ENCODE assay signal across 11 cellular contexts in genomic region chr3:105598047-105598796, GRCh38.
DNase-seq lines count a peak whose midpoint lies in the region; ATAC-seq, FAIRE-seq and TF ChIP-seq lines count a peak whose summit lies in the region.
"Had no signal": no experiment of that assay in that cellular context is flagged by ENCODE, and none has a peak within 500 bp of the region (broad histone marks: within the 10 kb centered on the region; RNA-seq: fewer than 3 reads in every experiment).

No MANE protein-coding gene starts in this region.

- peak; percentile 65 for DNase-seq in GM04503 (ENCODE audit: low read depth)
- peak; percentile 13 for DNase-seq in OCI-M1 (lab: John Stamatoyannopoulos, UW)
- DNase-seq in endothelial cell of umbilical vein (ENCODE audit: low read depth, low spot score) = peak; percentile 8
- no peak for DNase-seq in osteocyte (ENCODE audit: extremely low spot score, unreplicated experiment)
- DNase-seq in WERI-Rb-1 = no peak
- no peak for DNase-seq in NCI-H69 (lab: John Stamatoyannopoulos, UW)
- DNase-seq in upper lobe of right lung = no peak
- no peak for DNase-seq in OCI-M2 (lab: John Stamatoyannopoulos, UW; ENCODE audit: unreplicated experiment)
- DNase-seq: activated naive CD4-positive, alpha-beta T cell treated with Interleukin-2 at 50 U/mL for 16 hours; left lung; NCI-H187 had no signal

- H3K4me1 ChIP-seq in endothelial cell of umbilical vein (ENCODE audit: control insufficient read depth, extremely low read depth, insufficient read depth, low read length) (peaks cover 7% of the 10 kb centered on the region), upper lobe of right lung (no peaks in the 10 kb centered on the region)
- H3K4me1 ChIP-seq: left lung had no signal

- CTCF ChIA-PET in endothelial cell of umbilical vein (lab: Charles Lee) = interaction anchor here (0.9 to 1.1 kb wide), 3 partner anchors 16 to 1012 kb away, joined by 3 read pairs; no protein-coding TSS in a partner anchor

- no peak for TF ChIP-seq POLR2A in endothelial cell of umbilical vein (IDR thresholded peaks at IDR 0.05; ENCODE audit: low read depth, low read length)

- H3K27ac ChIP-seq in endothelial cell of umbilical vein (ENCODE audit: insufficient read depth, low read depth, low read length) (no peak overlapping the region), WERI-Rb-1 (no peak overlapping the region), upper lobe of right lung (no peak overlapping the region)
- H3K27ac ChIP-seq: left lung had no signal

- dilution Hi-C loops in endothelial cell of umbilical vein (cut with MboI; ENCODE audit: extremely low pct_ligation_motif_present, low sequenced_read_pairs) = no loop called here

- no peaks in the 10 kb centered on the region for H3K27me3 Mint-ChIP-seq in osteocyte (ENCODE audit: unreplicated experiment)

- no peaks in the 10 kb centered on the region for H3K79me2 ChIP-seq in endothelial cell of umbilical vein (ENCODE audit: control insufficient read depth, insufficient read depth, low read length)

- no peak for ATAC-seq in upper lobe of right lung
- ATAC-seq: left lung had no signal

- peaks cover 26% of the 10 kb centered on the region for H3K4me1 Mint-ChIP-seq in osteocyte (ENCODE audit: unreplicated experiment)

- peaks cover 4% of the 10 kb centered on the region for H3K9me3 Mint-ChIP-seq in osteocyte (ENCODE audit: unreplicated experiment)

- H3K4me3 Mint-ChIP-seq in osteocyte (ENCODE audit: unreplicated experiment) = no peak overlapping the region

- FAIRE-seq in endothelial cell of umbilical vein (lab: Jason Lieb, UNC) = peak; percentile 47

- no peak overlapping the region for H2AFZ ChIP-seq in endothelial cell of umbilical vein (ENCODE audit: low read depth, low read length)

- no TSS peak for BruUV-seq in endothelial cell of umbilical vein (replicated peaks; lab: Mats Ljungman, UMichigan)

- H3K9me3 ChIP-seq in endothelial cell of umbilical vein (replicated peaks; ENCODE audit: control insufficient read depth, insufficient read depth, low read length) (no peaks in the 10 kb centered on the region), WERI-Rb-1 (ENCODE audit: severe bottlenecking) (no peaks in the 10 kb centered on the region), upper lobe of right lung (no peaks in the 10 kb centered on the region)
- H3K9me3 ChIP-seq: left lung had no signal

- peak overlapping the region; percentile 16 for H3K27ac Mint-ChIP-seq in osteocyte (ENCODE audit: unreplicated experiment)

- H4K20me1 ChIP-seq in endothelial cell of umbilical vein (replicated peaks; ENCODE audit: control insufficient read depth, extremely low read depth, insufficient read depth, low read length) = no peaks in the 10 kb centered on the region

- TF ChIP-seq CTCF in endothelial cell of umbilical vein (IDR thresholded peaks at IDR 0.05; ENCODE audit: extremely low read depth in 1 of 2, insufficient read depth in 1 of 2, low read depth in 1 of 2, low read length in 2 of 2) = no peak
- no peak for TF ChIP-seq CTCF in osteocyte (IDR thresholded peaks at IDR 0.05)
- TF ChIP-seq CTCF in WERI-Rb-1 (IDR thresholded peaks at IDR 0.05; ENCODE audit: low read depth, low read length) = no peak
- no peak for TF ChIP-seq CTCF in upper lobe of right lung (IDR thresholded peaks at IDR 0.05)

- intact Hi-C loops in endothelial cell of umbilical vein (cut with micrococcal nuclease) (no loop called here), upper lobe of right lung (cut with DNase I) (no loop called here)

- H3K27me3 ChIP-seq in endothelial cell of umbilical vein (ENCODE audit: control insufficient read depth in 2 of 2, insufficient read depth in 2 of 2, low read length in 2 of 2) (no peaks in the 10 kb centered on the region), WERI-Rb-1 (ENCODE audit: insufficient read depth, low read depth, severe bottlenecking) (no peaks in the 10 kb centered on the region), upper lobe of right lung (no peaks in the 10 kb centered on the region)
- H3K27me3 ChIP-seq: left lung had no signal

- no peak overlapping the region for H3K4me2 ChIP-seq in endothelial cell of umbilical vein (ENCODE audit: insufficient read depth, low read length)

- H3K36me3 Mint-ChIP-seq in osteocyte (ENCODE audit: unreplicated experiment) = no peaks in the 10 kb centered on the region

- H3K4me3 ChIP-seq in endothelial cell of umbilical vein (replicated peaks in 1 of 3; ENCODE audit: insufficient read depth in 1 of 3, low read depth in 1 of 3, low read length in 3 of 3) (no peak overlapping the region), WERI-Rb-1 (ENCODE audit: low read depth, low read length) (no peak overlapping the region), upper lobe of right lung (no peak overlapping the region)
- H3K4me3 ChIP-seq: left lung had no signal

- H3K9ac ChIP-seq in endothelial cell of umbilical vein (replicated peaks; ENCODE audit: extremely low read depth, insufficient read depth, low read length) = no peak overlapping the region

- no peaks in the 10 kb centered on the region for H3K36me3 ChIP-seq in endothelial cell of umbilical vein (ENCODE audit: control insufficient read depth in 2 of 2, extremely low read depth in 1 of 2, insufficient read depth in 2 of 2, low read length in 2 of 2)
- no peaks in the 10 kb centered on the region for H3K36me3 ChIP-seq in WERI-Rb-1
- H3K36me3 ChIP-seq in upper lobe of right lung = no peaks in the 10 kb centered on the region
- H3K36me3 ChIP-seq: left lung had no signal

- POLR2A ChIA-PET in endothelial cell of umbilical vein (lab: Charles Lee) = no interaction called here

- H3K9me1 ChIP-seq in endothelial cell of umbilical vein (replicated peaks; ENCODE audit: control insufficient read depth, extremely low read depth, insufficient read depth, low read length) = no peaks in the 10 kb centered on the region

TF ChIP-seq in endothelial cell of umbilical vein, 7 proteins besides CTCF, POLR2A, EP300 and RAD21:
- TF ChIP-seq MAX (IDR thresholded peaks at IDR 0.05; ENCODE audit: insufficient read depth, insufficient read length) = no peak
- no peak for TF ChIP-seq FOS (IDR thresholded peaks at IDR 0.05; ENCODE audit: borderline replicate concordance, insufficient read depth, low read length)
- TF ChIP-seq GATA2 (IDR thresholded peaks at IDR 0.05; ENCODE audit: insufficient read depth, insufficient read length, low read depth, low read length) = peak; percentile 33
- no peak for TF ChIP-seq MYC (IDR thresholded peaks at IDR 0.05; ENCODE audit: low read depth, low read length)
- no peak for TF ChIP-seq POLR2AphosphoS5 (IDR thresholded peaks at IDR 0.05; ENCODE audit: insufficient read depth, low read depth, low read length)
- TF ChIP-seq JUN (IDR thresholded peaks at IDR 0.05; ENCODE audit: borderline replicate concordance, insufficient read depth, insufficient read length, low read depth) = peak; percentile 36
- TF ChIP-seq EZH2 (IDR thresholded peaks at IDR 0.05; ENCODE audit: borderline replicate concordance, low read depth, low read length, severe bottlenecking) = no peak

Comparison
In these comparisons a context has a peak if more than half of its experiments do, and no peak if none do; other contexts are left out.
1. DNase-seq: peak in GM04503 (single experiment), OCI-M1 (single experiment) and endothelial cell of umbilical vein (single experiment); none in osteocyte (single experiment), WERI-Rb-1 (single experiment), NCI-H69 (single experiment), upper lobe of right lung (single experiment) and OCI-M2 (single experiment).